Comparison of ENCODE assay signal across 23 cellular contexts in the genomic region with DNA sequence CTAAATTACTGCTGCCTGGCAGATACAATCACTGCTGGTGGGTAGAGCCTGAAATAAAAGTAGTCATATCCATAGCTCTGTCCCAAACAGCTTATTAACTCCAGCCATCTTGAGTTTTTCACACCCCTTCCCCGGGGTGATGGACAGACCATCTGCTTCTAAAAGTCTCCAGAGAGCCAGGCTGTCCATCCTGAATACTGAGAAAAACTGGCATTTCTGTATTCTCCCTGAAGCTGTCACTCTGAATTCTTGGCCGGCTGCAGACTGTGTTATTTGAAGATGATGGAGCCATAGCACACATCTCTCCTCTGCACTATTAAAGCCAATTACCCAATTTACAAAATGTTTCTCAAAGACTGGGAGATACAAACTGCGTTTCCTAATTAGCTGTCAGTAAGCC.
DNase-seq lines count a peak whose midpoint lies in the region; ATAC-seq and TF ChIP-seq lines count a peak whose summit lies in the region.
"Had no signal": no experiment of that assay in that cellular context is flagged by ENCODE, and none has a peak within 500 bp of the region (broad histone marks: within the 10 kb centered on the region; RNA-seq: fewer than 3 reads in every experiment).

No MANE protein-coding gene starts in this region.

- H3K4me1 Mint-ChIP-seq in brain (peaks cover 5% of the 10 kb centered on the region), glutamatergic neuron (ENCODE audit: low read depth, unreplicated experiment) (peaks cover 60% of the 10 kb centered on the region)
- H3K4me1 Mint-ChIP-seq: CD14-positive monocyte; CD8-positive, alpha-beta memory T cell; GM23338; H9 had no signal

- H3K27ac Mint-ChIP-seq in brain: peak overlapping the region in 3 of 5 experiments; percentile 45 to 84 (median 82)
- peak overlapping the region; percentile 87 for H3K27ac Mint-ChIP-seq in glutamatergic neuron (ENCODE audit: unreplicated experiment)
- H3K27ac Mint-ChIP-seq: CD14-positive monocyte; CD4-positive, alpha-beta T cell; CD8-positive, alpha-beta memory T cell; GM23338 had no signal

- H3K9me3 Mint-ChIP-seq in brain (peaks cover 0 to 4% (median 0%) of the 10 kb centered on the region in 5 experiments), glutamatergic neuron (ENCODE audit: unreplicated experiment) (peaks cover 17% of the 10 kb centered on the region)
- H3K9me3 Mint-ChIP-seq: CD4-positive, alpha-beta T cell; CD8-positive, alpha-beta memory T cell; GM23338; H9 had no signal

- DNase-seq in NCI-H2227 (lab: John Stamatoyannopoulos, UW; ENCODE audit: unreplicated experiment): peak; percentile 2
- DNase-seq in NCI-H2227 treated with DMSO at 0.1 percent for 48 hours (lab: John Stamatoyannopoulos, UW): no peak
- peak; percentile 42 for DNase-seq in NCI-H524 treated with DMSO at 0.1 percent for 48 hours (lab: John Stamatoyannopoulos, UW)
- DNase-seq in glutamatergic neuron: no peak
- DNase-seq in erythroblast (lab: John Stamatoyannopoulos, UW): no peak
- no peak for DNase-seq in NCI-H2081 treated with DMSO at 0.1 percent for 48 hours (lab: John Stamatoyannopoulos, UW)
- DNase-seq: 8988T; ACHN; AML-193; BE2C; CD4-positive, alpha-beta T cell; CD8-positive, alpha-beta memory T cell; DMS153; DND-41; GDM1; H9 had no signal

- TF ChIP-seq POLR2A in erythroblast (IDR thresholded peaks at IDR 0.05; ENCODE audit: low read length): no peak

- no peaks in the 10 kb centered on the region for H3K36me3 Mint-ChIP-seq in brain
- no peaks in the 10 kb centered on the region for H3K36me3 Mint-ChIP-seq in glutamatergic neuron (ENCODE audit: unreplicated experiment)
- H3K36me3 Mint-ChIP-seq: CD14-positive monocyte; CD8-positive, alpha-beta memory T cell had no signal

- TF ChIP-seq CTCF in brain (conservative IDR thresholded peaks at IDR 0.05) (no peak), glutamatergic neuron (IDR thresholded peaks at IDR 0.05; ENCODE audit: partially characterized antibody, unreplicated experiment) (no peak)

- H3K4me3 Mint-ChIP-seq in brain (no peak overlapping the region), glutamatergic neuron (ENCODE audit: unreplicated experiment) (peak overlapping the region; percentile 65)
- H3K4me3 Mint-ChIP-seq: CD4-positive, alpha-beta T cell; CD8-positive, alpha-beta memory T cell; GM23338; H9 had no signal

- H3K27me3 Mint-ChIP-seq in brain (peaks cover 4% of the 10 kb centered on the region), glutamatergic neuron (ENCODE audit: unreplicated experiment) (peaks cover 15% of the 10 kb centered on the region)

- ATAC-seq in GM21529 (IDR thresholded peaks at IDR 0.05; ENCODE audit: unreplicated experiment): no peak
- ATAC-seq: A549, GM12878, GM23338, HCT116 had no signal

Comparison
In these comparisons a context has a peak if more than half of its experiments do, and no peak if none do; other contexts are left out.
1. DNase-seq: peak in NCI-H2227 (single experiment) and NCI-H524 treated with DMSO at 0.1 percent for 48 hours (single experiment); none in NCI-H2227 treated with DMSO at 0.1 percent for 48 hours (single experiment), glutamatergic neuron (single experiment), erythroblast (0 of 2) and NCI-H2081 treated with DMSO at 0.1 percent for 48 hours (single experiment).